In genomic region chr2:191189112-191189635, GRCh38 we compare ENCODE assay signal across 13 cellular contexts. TPM values are rescaled to one million over a fixed set of nuclear protein-coding genes. Genes with fewer than 3 reads are reported as not detected.
DNase-seq lines count a peak whose midpoint lies in the region; ATAC-seq and TF ChIP-seq lines count a peak whose summit lies in the region.
"Had no signal": no experiment of that assay in that cellular context is flagged by ENCODE, and none has a peak within 500 bp of the region (broad histone marks: within the 10 kb centered on the region; RNA-seq: fewer than 3 reads in every experiment).

No MANE protein-coding gene starts in this region.

- H3K4me2 ChIP-seq in Loucy (ENCODE audit: low read depth, low read length, poor library complexity, severe bottlenecking) = peak overlapping the region; percentile 65
- H3K4me2 ChIP-seq: smooth muscle cell had no signal

- H3F3A ChIP-seq in Loucy (ENCODE audit: low read depth) = peaks cover 7% of the 10 kb centered on the region; the same call in 1 of the 2 replicates

- peak overlapping the region; percentile 54 for H2AFZ ChIP-seq in Loucy (ENCODE audit: low read length)

- ATAC-seq in natural killer cell treated with Interleukin-12 subunit alpha and Interleukin-12 subunit beta and Interleukin-15 and Interleukin-18, amount 100 ng/mL, for 72 hours = no peak

- H3K9me3 Mint-ChIP-seq in activated CD4-positive, alpha-beta T cell treated with anti-CD3 and anti-CD28 coated beads, Interleukin-2, amount 10 ng/mL, durations not matched to agents 7 days and 5 days = peaks cover 24% of the 10 kb centered on the region
- peaks cover 10% of the 10 kb centered on the region for H3K9me3 Mint-ChIP-seq in activated naive CD8-positive, alpha-beta T cell treated with anti-CD3 and anti-CD28 coated beads for 36 hours
- H3K9me3 Mint-ChIP-seq in natural killer cell treated with Interleukin-12 subunit alpha and Interleukin-12 subunit beta and Interleukin-15 and Interleukin-18, amount 100 ng/mL, for 72 hours = peaks cover 5% of the 10 kb centered on the region

- peak overlapping the region; percentile 12 for H3K9ac ChIP-seq in Loucy (ENCODE audit: low read depth, low read length, poor library complexity, severe bottlenecking)

- no peaks in the 10 kb centered on the region for H3K27me3 ChIP-seq in Loucy (ENCODE audit: insufficient read depth, low read length, poor library complexity, severe bottlenecking)
- H3K27me3 ChIP-seq: SJSA1 had no signal

- no peaks in the 10 kb centered on the region for H3K9me3 ChIP-seq in Loucy (ENCODE audit: insufficient read depth, low read depth, low read length)
- H3K9me3 ChIP-seq: SJSA1 had no signal

- POLR2A ChIA-PET in activated CD4-positive, alpha-beta T cell treated with anti-CD3 and anti-CD28 coated beads, Interleukin-2, amount 10 ng/mL, durations not matched to agents 7 days and 5 days (lab: Charles Lee) = no interaction called here

- no peaks in the 10 kb centered on the region for H3K27me3 Mint-ChIP-seq in activated CD4-positive, alpha-beta T cell treated with anti-CD3 and anti-CD28 coated beads, Interleukin-2, amount 10 ng/mL, durations not matched to agents 7 days and 5 days
- H3K27me3 Mint-ChIP-seq in activated naive CD8-positive, alpha-beta T cell treated with anti-CD3 and anti-CD28 coated beads for 36 hours = no peaks in the 10 kb centered on the region
- H3K27me3 Mint-ChIP-seq in natural killer cell treated with Interleukin-12 subunit alpha and Interleukin-12 subunit beta and Interleukin-15 and Interleukin-18, amount 100 ng/mL, for 72 hours = no peaks in the 10 kb centered on the region

- no peaks in the 10 kb centered on the region for H3K79me2 ChIP-seq in Loucy (ENCODE audit: insufficient read depth, low read length)

- peaks cover 16% of the 10 kb centered on the region for H3K36me3 Mint-ChIP-seq in activated CD4-positive, alpha-beta T cell treated with anti-CD3 and anti-CD28 coated beads, Interleukin-2, amount 10 ng/mL, durations not matched to agents 7 days and 5 days (ENCODE audit: low read depth)
- peaks cover 28% of the 10 kb centered on the region for H3K36me3 Mint-ChIP-seq in activated naive CD8-positive, alpha-beta T cell treated with anti-CD3 and anti-CD28 coated beads for 36 hours
- peaks cover 23% of the 10 kb centered on the region for H3K36me3 Mint-ChIP-seq in natural killer cell treated with Interleukin-12 subunit alpha and Interleukin-12 subunit beta and Interleukin-15 and Interleukin-18, amount 100 ng/mL, for 72 hours

- H3K4me1 ChIP-seq in Loucy (ENCODE audit: insufficient read depth, low read length, poor library complexity, severe bottlenecking) = peaks cover 48% of the 10 kb centered on the region
- H3K4me1 ChIP-seq: SJSA1 had no signal

- no peak overlapping the region for H3K4me3 Mint-ChIP-seq in activated CD4-positive, alpha-beta T cell treated with anti-CD3 and anti-CD28 coated beads, Interleukin-2, amount 10 ng/mL, durations not matched to agents 7 days and 5 days
- H3K4me3 Mint-ChIP-seq in activated naive CD8-positive, alpha-beta T cell treated with anti-CD3 and anti-CD28 coated beads for 36 hours = peak overlapping the region; percentile 27
- no peak overlapping the region for H3K4me3 Mint-ChIP-seq in natural killer cell treated with Interleukin-12 subunit alpha and Interleukin-12 subunit beta and Interleukin-15 and Interleukin-18, amount 100 ng/mL, for 72 hours

- peak overlapping the region; percentile 37 for H3K27ac Mint-ChIP-seq in activated CD4-positive, alpha-beta T cell treated with anti-CD3 and anti-CD28 coated beads, Interleukin-2, amount 10 ng/mL, durations not matched to agents 7 days and 5 days
- H3K27ac Mint-ChIP-seq in activated naive CD8-positive, alpha-beta T cell treated with anti-CD3 and anti-CD28 coated beads for 36 hours = peak overlapping the region; percentile 46
- H3K27ac Mint-ChIP-seq in natural killer cell treated with Interleukin-12 subunit alpha and Interleukin-12 subunit beta and Interleukin-15 and Interleukin-18, amount 100 ng/mL, for 72 hours = peak overlapping the region; percentile 44 to 80

- peaks cover 39% of the 10 kb centered on the region for H3K4me1 Mint-ChIP-seq in activated CD4-positive, alpha-beta T cell treated with anti-CD3 and anti-CD28 coated beads, Interleukin-2, amount 10 ng/mL, durations not matched to agents 7 days and 5 days
- peaks cover 61% of the 10 kb centered on the region for H3K4me1 Mint-ChIP-seq in activated naive CD8-positive, alpha-beta T cell treated with anti-CD3 and anti-CD28 coated beads for 36 hours
- H3K4me1 Mint-ChIP-seq in natural killer cell treated with Interleukin-12 subunit alpha and Interleukin-12 subunit beta and Interleukin-15 and Interleukin-18, amount 100 ng/mL, for 72 hours (ENCODE audit: low read depth in 2 of 2) = peaks cover 29 to 40% of the 10 kb centered on the region in 2 donors

- DNase-seq in activated CD4-positive, alpha-beta T cell treated with anti-CD3 and anti-CD28 coated beads, Interleukin-2, amount 10 ng/mL, durations not matched to agents 7 days and 5 days = no peak
- no peak for DNase-seq in activated CD4-positive, alpha-beta T cell treated with anti-CD3 and anti-CD28 coated beads for 1 hour
- DNase-seq in activated naive CD8-positive, alpha-beta T cell treated with anti-CD3 and anti-CD28 coated beads for 36 hours = no peak
- no peak for DNase-seq in natural killer cell treated with Interleukin-12 subunit alpha and Interleukin-12 subunit beta and Interleukin-15 and Interleukin-18, amount 100 ng/mL, for 72 hours (ENCODE audit: low spot score)
- no peak for DNase-seq in stimulated activated CD8-positive, alpha-beta memory T cell treated with anti-CD3 and anti-CD28 coated beads, Interleukin-4, amount 100 ng/mL, for 48 hours
- no peak for DNase-seq in NCI-H1694 (lab: John Stamatoyannopoulos, UW)
- no peak for DNase-seq in cerebellum (ENCODE audit: low spot score)
- DNase-seq: mesenchymal stem cell; NCI-H2171; NK-92 treated with Interleukin-12 subunit alpha and Interleukin-12 subunit beta, amount 100 ng/mL, for 24 hours had no signal

- H4K20me1 ChIP-seq in Loucy (ENCODE audit: insufficient read depth, low read length, poor library complexity, severe bottlenecking) = no peaks in the 10 kb centered on the region

- H3K9me2 ChIP-seq in Loucy (replicated peaks; ENCODE audit: low read depth, low read length) = no peaks in the 10 kb centered on the region

- H3K36me3 ChIP-seq in Loucy (ENCODE audit: insufficient read depth, low read length) = no peaks in the 10 kb centered on the region
- H3K36me3 ChIP-seq: SJSA1 had no signal

- no peak for TF ChIP-seq CTCF in Loucy (conservative IDR thresholded peaks at IDR 0.05; ENCODE audit: low read length)

- H3K4me3 ChIP-seq in Loucy (ENCODE audit: low read length, poor library complexity, severe bottlenecking) = peak overlapping the region; percentile 43
- H3K4me3 ChIP-seq: SJSA1, smooth muscle cell had no signal

- CTCF ChIA-PET in activated CD4-positive, alpha-beta T cell treated with anti-CD3 and anti-CD28 coated beads, Interleukin-2, amount 10 ng/mL, durations not matched to agents 7 days and 5 days (lab: Charles Lee) = interaction anchor here (1.0 kb wide), 1 partner anchor 18 kb away, joined by 3 read pairs; no protein-coding TSS in a partner anchor

RNA-seq across cellular contexts. Expression of gene STAT4, which starts 38.4 kb away (rescaled TPM):
- total RNA-seq in activated CD4-positive, alpha-beta T cell treated with anti-CD3 and anti-CD28 coated beads, Interleukin-2, amount 10 ng/mL, durations not matched to agents 7 days and 5 days = 10 to 100 TPM; 72.6 to 84.4 TPM
- total RNA-seq in activated naive CD8-positive, alpha-beta T cell treated with anti-CD3 and anti-CD28 coated beads for 36 hours = 10 to 100 TPM; 80.6 to 81.0 TPM
- 100 to 1,000 TPM; 133 to 241 TPM for total RNA-seq in natural killer cell treated with Interleukin-12 subunit alpha and Interleukin-12 subunit beta and Interleukin-15 and Interleukin-18, amount 100 ng/mL, for 72 hours
- total RNA-seq in cerebellum = 6.4 TPM

RNA-seq across cellular contexts. Expression of gene MYO1B, which starts 56.0 kb away (rescaled TPM):
- under 1 TPM; 0.74 to 0.98 TPM for total RNA-seq in activated CD4-positive, alpha-beta T cell treated with anti-CD3 and anti-CD28 coated beads, Interleukin-2, amount 10 ng/mL, durations not matched to agents 7 days and 5 days
- 10 to 100 TPM; 31.5 to 35.0 TPM for total RNA-seq in activated naive CD8-positive, alpha-beta T cell treated with anti-CD3 and anti-CD28 coated beads for 36 hours
- 1 to 10 TPM; 6.3 to 9.3 TPM for total RNA-seq in natural killer cell treated with Interleukin-12 subunit alpha and Interleukin-12 subunit beta and Interleukin-15 and Interleukin-18, amount 100 ng/mL, for 72 hours
- 63.5 TPM for total RNA-seq in cerebellum

Comparison
In these comparisons a context has a peak if more than half of its experiments do, and no peak if none do; other contexts are left out.
1. RNA of gene STAT4, which starts 38.4 kb away (total RNA-seq): 133 to 241 TPM in natural killer cell treated with Interleukin-12 subunit alpha and Interleukin-12 subunit beta and Interleukin-15 and Interleukin-18, amount 100 ng/mL, for 72 hours, 72.6 to 84.4 TPM in activated CD4-positive, alpha-beta T cell treated with anti-CD3 and anti-CD28 coated beads, Interleukin-2, amount 10 ng/mL, durations not matched to agents 7 days and 5 days and 80.6 to 81.0 TPM in activated naive CD8-positive, alpha-beta T cell treated with anti-CD3 and anti-CD28 coated beads for 36 hours; 6.4 TPM in cerebellum (single experiment); every median in the first group is over 10 times any median in the second.
2. Peak in every context shown above with its lines, with median percentiles within 50 percentile points of each other: H3K27ac Mint-ChIP-seq.